In genomic region chr13:86932935-86933334, GRCh38 we compare ENCODE assay signal across 24 cellular contexts.
DNase-seq lines count a peak whose midpoint lies in the region; ATAC-seq, FAIRE-seq and TF ChIP-seq lines count a peak whose summit lies in the region.
"Had no signal": no experiment of that assay in that cellular context is flagged by ENCODE, and none has a peak within 500 bp of the region (broad histone marks: within the 10 kb centered on the region; RNA-seq: fewer than 3 reads in every experiment).

No MANE protein-coding gene starts in this region.

- no peak overlapping the region for H3K4me2 ChIP-seq in IMR-90 (ENCODE audit: low read depth, low read length)

- H3K9ac ChIP-seq in IMR-90 (ENCODE audit: low read depth, low read length): no peak overlapping the region

- H3K27ac ChIP-seq in IMR-90 (ENCODE audit: insufficient read depth, low read length): no peak overlapping the region
- H3K27ac ChIP-seq: gastrocnemius medialis, stomach, upper lobe of left lung, WERI-Rb-1 had no signal

- no peak for TF ChIP-seq RAD21 in IMR-90 (IDR thresholded peaks at IDR 0.05; ENCODE audit: low read length)

- H3K9me1 ChIP-seq in IMR-90 (ENCODE audit: insufficient read depth, low read length): no peaks in the 10 kb centered on the region

- no peaks in the 10 kb centered on the region for H3K36me3 ChIP-seq in IMR-90 (ENCODE audit: control insufficient read depth, insufficient read depth, low read length)
- H3K36me3 ChIP-seq: gastrocnemius medialis, stomach, upper lobe of left lung, WERI-Rb-1 had no signal

- H2BK120ac ChIP-seq in IMR-90 (ENCODE audit: low read depth, low read length): no peak overlapping the region

- peaks cover 5% of the 10 kb centered on the region for H3K4me1 Mint-ChIP-seq in type B pancreatic cell (ENCODE audit: unreplicated experiment)
- H3K4me1 Mint-ChIP-seq: activated naive CD8-positive, alpha-beta T cell treated with anti-CD3 and anti-CD28 coated beads, Interleukin-2, amount 50 U/mL, for 24 hours had no signal

- H3K18ac ChIP-seq in IMR-90 (ENCODE audit: low read depth, low read length): no peak overlapping the region

- no peaks in the 10 kb centered on the region for H3K79me1 ChIP-seq in IMR-90 (ENCODE audit: low read depth in 1 of 2, low read length in 2 of 2)

- H3K4me3 ChIP-seq in IMR-90 (ENCODE audit: insufficient read depth, low read depth, low read length) (no peak overlapping the region), lower leg skin (ENCODE audit: low read depth, poor library complexity, severe bottlenecking) (no peak overlapping the region)
- H3K4me3 ChIP-seq: gastrocnemius medialis, stomach, upper lobe of left lung had no signal

- no peaks in the 10 kb centered on the region for H3K4me1 ChIP-seq in IMR-90 (ENCODE audit: control insufficient read depth, insufficient read depth, low read length)
- H3K4me1 ChIP-seq: gastrocnemius medialis, stomach, upper lobe of left lung had no signal

- H3K27me3 ChIP-seq in IMR-90 (ENCODE audit: control insufficient read depth, insufficient read depth, low read length): no peaks in the 10 kb centered on the region
- H3K27me3 ChIP-seq: gastrocnemius medialis, stomach, upper lobe of left lung had no signal

- TF ChIP-seq CTCF in IMR-90 (conservative IDR thresholded peaks at IDR 0.05; ENCODE audit: low read depth, low read length): no peak
- no peak for TF ChIP-seq CTCF in type B pancreatic cell (conservative IDR thresholded peaks at IDR 0.05)
- TF ChIP-seq CTCF in lower leg skin (IDR thresholded peaks at IDR 0.05): no peak

- peak overlapping the region; percentile 77 for H2AFZ ChIP-seq in IMR-90 (replicated peaks; ENCODE audit: low read length, poor library complexity)

- no peak overlapping the region for H2AK9ac ChIP-seq in IMR-90 (replicated peaks; ENCODE audit: low read depth, low read length, poor library complexity)

- in situ Hi-C loops in IMR-90 (cut with MboI; ENCODE audit: low sequenced_read_pairs): no loop called here

- no peak overlapping the region for H3K23ac ChIP-seq in IMR-90 (ENCODE audit: low read depth, low read length)

- no peak for FAIRE-seq in GM12891 (lab: Jason Lieb, UNC)
- FAIRE-seq: bronchial epithelial cell had no signal

- H4K20me1 ChIP-seq in IMR-90 (ENCODE audit: insufficient read depth, low read length): no peaks in the 10 kb centered on the region

- peak overlapping the region in 1 of 2 experiments; percentile 8; a peak in 2 of 4 replicates for H4K8ac ChIP-seq in IMR-90 (ENCODE audit: low read depth in 2 of 2, low read length in 2 of 2)

- no peak overlapping the region for H2BK5ac ChIP-seq in IMR-90 (ENCODE audit: low read depth, low read length, poor library complexity, severe bottlenecking)

- no CpG with 5 or more reads among the region's 3 CpGs for WGBS in IMR-90 (ENCODE audit: extremely low coverage in 2 of 2, insufficient read length in 1 of 2), 2 experiments
- WGBS in lower leg skin, 2 donors: 43 to 45% methylated on average over 3 of the region's 3 CpGs

- no peak overlapping the region for H3K56ac ChIP-seq in IMR-90 (ENCODE audit: extremely low read depth, insufficient read depth, low read length)

- CTCF ChIA-PET in IMR-90 (lab: Yijun Ruan, JAX): interaction anchor here (1.0 kb wide), 1 partner anchor 12 kb away, joined by 3 read pairs; no protein-coding TSS in a partner anchor

- intact Hi-C loops in IMR-90 (cut with micrococcal nuclease) (no loop called here), lower leg skin (cut with DNase I; ENCODE audit: low total_unique reads) (no loop called here)

- H3K9me3 ChIP-seq in IMR-90 (ENCODE audit: control insufficient read depth, insufficient read depth, low read length): no peaks in the 10 kb centered on the region
- H3K9me3 ChIP-seq: gastrocnemius medialis, stomach, upper lobe of left lung had no signal

- TF ChIP-seq POLR2A in IMR-90 (IDR thresholded peaks at IDR 0.05; ENCODE audit: low read depth, low read length): no peak
- no peak for TF ChIP-seq POLR2A in GM12891 (IDR thresholded peaks at IDR 0.05; ENCODE audit: low read depth, low read length)
- no peak for TF ChIP-seq POLR2A in lower leg skin (IDR thresholded peaks at IDR 0.05)

- BruUV-seq in IMR-90 (replicated peaks; lab: Mats Ljungman, UMichigan): no TSS peak

- H2BK15ac ChIP-seq in IMR-90 (ENCODE audit: low read depth, low read length): no peak overlapping the region

- no peaks in the 10 kb centered on the region for H3K9me3 Mint-ChIP-seq in type B pancreatic cell
- H3K9me3 Mint-ChIP-seq: activated naive CD8-positive, alpha-beta T cell treated with anti-CD3 and anti-CD28 coated beads, Interleukin-2, amount 50 U/mL, for 24 hours; dendritic cell treated with granulocyte-macrophage colony-stimulating factor and Interleukin-4, amounts not matched to agents 40 ng/mL and 50 ng/mL, for 4 days; T-helper 1 cell treated with Interleukin-12 subunit alpha and Interleukin-12 subunit beta and Interleukin-4 antibody, amounts not matched to agents 30 μg/mL and 1 μg/mL, for 36 hours had no signal

- no peak overlapping the region for H3K4me3 Mint-ChIP-seq in type B pancreatic cell
- H3K4me3 Mint-ChIP-seq: activated naive CD8-positive, alpha-beta T cell treated with anti-CD3 and anti-CD28 coated beads, Interleukin-2, amount 50 U/mL, for 24 hours; dendritic cell treated with granulocyte-macrophage colony-stimulating factor and Interleukin-4, amounts not matched to agents 40 ng/mL and 50 ng/mL, for 4 days; T-helper 1 cell treated with Interleukin-12 subunit alpha and Interleukin-12 subunit beta and Interleukin-4 antibody, amounts not matched to agents 30 μg/mL and 1 μg/mL, for 36 hours had no signal

- H2BK20ac ChIP-seq in IMR-90 (ENCODE audit: low read depth, low read length): no peak overlapping the region; the same call in 1 of the 2 replicates

- H4K91ac ChIP-seq in IMR-90 (ENCODE audit: insufficient read depth, low read depth, low read length): no peak overlapping the region

- no peaks in the 10 kb centered on the region for H3K27me3 Mint-ChIP-seq in type B pancreatic cell
- H3K27me3 Mint-ChIP-seq: activated naive CD8-positive, alpha-beta T cell treated with anti-CD3 and anti-CD28 coated beads, Interleukin-2, amount 50 U/mL, for 24 hours; dendritic cell treated with granulocyte-macrophage colony-stimulating factor and Interleukin-4, amounts not matched to agents 40 ng/mL and 50 ng/mL, for 4 days had no signal

- peak; percentile 43 for DNase-seq in IMR-90
- peak; percentile 53 for DNase-seq in ecto neural progenitor cell (ENCODE audit: low spot score)
- peak; percentile 48 for DNase-seq in iPS-NIHi7 (ENCODE audit: extremely low spot score)
- peak; percentile 20 for DNase-seq in smooth muscle cell of the brain vasculature (ENCODE audit: low read depth, low spot score)
- DNase-seq in GM12891 (ENCODE audit: insufficient read length, low spot score): no peak
- no peak for DNase-seq in type B pancreatic cell (ENCODE audit: extremely low spot score, unreplicated experiment)
- no peak for DNase-seq in lower leg skin (ENCODE audit: low spot score in 2 of 2)
- DNase-seq: activated CD4-positive, alpha-beta T cell treated with anti-CD3 and anti-CD28 coated beads, Interleukin-2, amount 50 U/mL, for 4 hours; activated effector memory CD4-positive, alpha-beta T cell treated with anti-CD3 and anti-CD28 coated beads, Interleukin-2, amount 50 U/mL, for 16 hours; activated naive CD8-positive, alpha-beta T cell treated with anti-CD3 and anti-CD28 coated beads, Interleukin-2, amount 50 U/mL, for 24 hours; gastrocnemius medialis; left ventricle myocardium superior; MM.1S; NCI-H1436 treated with DMSO at 0.1 percent for 48 hours; NCI-H82; nucleus accumbens; PC-3; SHP77; stomach; upper lobe of left lung; WERI-Rb-1 had no signal

- no peak overlapping the region for H2AK5ac ChIP-seq in IMR-90 (ENCODE audit: low read depth, low read length)

- no peak overlapping the region for H4K5ac ChIP-seq in IMR-90 (ENCODE audit: low read depth, low read length)

- H3K4ac ChIP-seq in IMR-90 (ENCODE audit: low read depth, low read length): no peak overlapping the region

- peak; percentile 66 for ATAC-seq in IMR-90 (ENCODE audit: low read depth)
- ATAC-seq: activated naive CD8-positive, alpha-beta T cell treated with anti-CD3 and anti-CD28 coated beads, Interleukin-2, amount 50 U/mL, for 24 hours; gastrocnemius medialis; left ventricle myocardium superior; PC-3 had no signal

- no peak overlapping the region; the same call in 1 of the 2 replicates for H3K14ac ChIP-seq in IMR-90 (replicated peaks; ENCODE audit: low read depth, low read length)

- dilution Hi-C loops in IMR-90 (cut with HindIII; ENCODE audit: low sequenced_read_pairs, unreplicated experiment): no loop called here

- H3K27ac Mint-ChIP-seq in type B pancreatic cell: no peak overlapping the region
- H3K27ac Mint-ChIP-seq: activated naive CD8-positive, alpha-beta T cell treated with anti-CD3 and anti-CD28 coated beads, Interleukin-2, amount 50 U/mL, for 24 hours; dendritic cell treated with granulocyte-macrophage colony-stimulating factor and Interleukin-4, amounts not matched to agents 40 ng/mL and 50 ng/mL, for 4 days; T-helper 1 cell treated with Interleukin-12 subunit alpha and Interleukin-12 subunit beta and Interleukin-4 antibody, amounts not matched to agents 30 μg/mL and 1 μg/mL, for 36 hours had no signal

- no peaks in the 10 kb centered on the region for H3K36me3 Mint-ChIP-seq in type B pancreatic cell

- POLR2A ChIA-PET in IMR-90 (lab: Charles Lee; ENCODE audit: unreplicated experiment): no interaction called here

TF ChIP-seq in IMR-90, 13 proteins besides CTCF, POLR2A, EP300 and RAD21:
- no peak for TF ChIP-seq FOS (IDR thresholded peaks at IDR 0.05; ENCODE audit: low read depth, low read length)

TF ChIP-seq in GM12891, 5 proteins besides CTCF, POLR2A, EP300 and RAD21:
- TF ChIP-seq POLR2AphosphoS5 (IDR thresholded peaks at IDR 0.05; ENCODE audit: low read depth, low read length) (no peak), POU2F2 (IDR thresholded peaks at IDR 0.05; ENCODE audit: low read depth, low read length) (no peak)

Comparison
In these comparisons a context has a peak if more than half of its experiments do, and no peak if none do; other contexts are left out.
1. DNase-seq: peak in IMR-90 (single experiment), ecto neural progenitor cell (single experiment), iPS-NIHi7 (single experiment) and smooth muscle cell of the brain vasculature (single experiment); none in GM12891 (single experiment), type B pancreatic cell (single experiment) and lower leg skin (0 of 2).